In genomic region chr1:199116488-199116887, GRCh38 we compare ENCODE assay signal across 30 cellular contexts.
"Had no signal": no experiment of that assay in that cellular context is flagged by ENCODE, and none has a peak within 500 bp of the region (broad histone marks: within the 10 kb centered on the region; RNA-seq: fewer than 3 reads in every experiment).

No MANE protein-coding gene starts in this region.

- DNase-seq: immature natural killer cell; kidney; left colon; left lung; lower lobe of right lung; mesendoderm; naive B cell; natural killer cell; nephron progenitor cell; pancreas; posterior cingulate gyrus; retina; right cardiac atrium; small intestine; spleen; stimulated activated CD4-positive, alpha-beta T cell treated with anti-CD3 and anti-CD28 coated beads, Interleukin-4, amount 100 ng/mL, for 24 hours; stimulated activated naive CD4-positive, alpha-beta T cell; tibial artery; trophoblast cell; upper lobe of right lung had no signal

- H3K36me3 Mint-ChIP-seq: mesothelial cell of epicardium; naive B cell; natural killer cell; stimulated activated effector memory CD8-positive, alpha-beta T cell treated with anti-CD3 and anti-CD28 coated beads, Interleukin-12 subunit alpha, Interleukin-12 subunit beta, amount 100 ng/mL, for 72 hours had no signal

- H3K79me2 ChIP-seq: hepatocyte had no signal

- H3K9me3 Mint-ChIP-seq: immature natural killer cell; mesothelial cell of epicardium; natural killer cell; nephron progenitor cell; stimulated activated effector memory CD8-positive, alpha-beta T cell treated with anti-CD3 and anti-CD28 coated beads, Interleukin-12 subunit alpha, Interleukin-12 subunit beta, amount 100 ng/mL, for 72 hours; stimulated activated naive CD8-positive, alpha-beta T cell treated with anti-CD3 and anti-CD28 coated beads, Interleukin-15, Interleukin-2, amounts not matched to agents 100 ng/mL and 50 ng/mL, for 24 hours had no signal

- H3K4me3 ChIP-seq: hepatocyte, left lung, lower lobe of right lung, pancreas, prostate gland, spleen, suprapubic skin, thoracic aorta, tibial artery, upper lobe of right lung had no signal

- H3K4me1 Mint-ChIP-seq: mesothelial cell of epicardium; nephron progenitor cell; stimulated activated effector memory CD8-positive, alpha-beta T cell treated with anti-CD3 and anti-CD28 coated beads, Interleukin-12 subunit alpha, Interleukin-12 subunit beta, amount 100 ng/mL, for 72 hours had no signal

- H3K4me1 ChIP-seq: left lung, lower lobe of right lung, pancreas, prostate gland, spleen, suprapubic skin, tibial artery, upper lobe of right lung had no signal

- H2AFZ ChIP-seq: hepatocyte had no signal

- H3K4me3 Mint-ChIP-seq: immature natural killer cell; mesothelial cell of epicardium; naive B cell; natural killer cell; nephron progenitor cell; stimulated activated effector memory CD8-positive, alpha-beta T cell treated with anti-CD3 and anti-CD28 coated beads, Interleukin-12 subunit alpha, Interleukin-12 subunit beta, amount 100 ng/mL, for 72 hours; stimulated activated naive CD8-positive, alpha-beta T cell treated with anti-CD3 and anti-CD28 coated beads, Interleukin-15, Interleukin-2, amounts not matched to agents 100 ng/mL and 50 ng/mL, for 24 hours had no signal

- H3K4me2 ChIP-seq: hepatocyte had no signal

- H3K9me3 ChIP-seq: pancreas, prostate gland, suprapubic skin, thoracic aorta, tibial artery, upper lobe of right lung had no signal

- H3K27ac ChIP-seq: hepatocyte, left lung, lower lobe of right lung, pancreas, prostate gland, spleen, suprapubic skin, thoracic aorta, tibial artery, upper lobe of right lung had no signal

- H3K27me3 Mint-ChIP-seq: naive B cell; stimulated activated naive CD8-positive, alpha-beta T cell treated with anti-CD3 and anti-CD28 coated beads, Interleukin-15, Interleukin-2, amounts not matched to agents 100 ng/mL and 50 ng/mL, for 24 hours had no signal

- H3K36me3 ChIP-seq: left lung, lower lobe of right lung, pancreas, prostate gland, spleen, suprapubic skin, thoracic aorta, tibial artery, upper lobe of right lung had no signal

- FAIRE-seq: islet of Langerhans, kidney, pancreas, small intestine, urothelium cell line had no signal

- ATAC-seq: left colon; left lung; lower lobe of right lung; natural killer cell; pancreas; right cardiac atrium; sciatic nerve; stimulated activated effector memory CD8-positive, alpha-beta T cell treated with anti-CD3 and anti-CD28 coated beads, Interleukin-12 subunit alpha, Interleukin-12 subunit beta, amount 100 ng/mL, for 72 hours; upper lobe of right lung had no signal

- H3K27ac Mint-ChIP-seq: immature natural killer cell; mesothelial cell of epicardium; natural killer cell; stimulated activated effector memory CD8-positive, alpha-beta T cell treated with anti-CD3 and anti-CD28 coated beads, Interleukin-12 subunit alpha, Interleukin-12 subunit beta, amount 100 ng/mL, for 72 hours; stimulated activated naive CD8-positive, alpha-beta T cell treated with anti-CD3 and anti-CD28 coated beads, Interleukin-15, Interleukin-2, amounts not matched to agents 100 ng/mL and 50 ng/mL, for 24 hours had no signal

- H3K27me3 ChIP-seq: hepatocyte, left lung, pancreas, spleen, suprapubic skin, tibial artery, upper lobe of right lung had no signal
